Comparison of ENCODE assay signal across 10 cellular contexts in genomic region chr21:44304846-44305245, GRCh38. TPM values are rescaled to one million over a fixed set of nuclear protein-coding genes. Genes with fewer than 3 reads are reported as not detected.
DNase-seq lines count a peak whose midpoint lies in the region; ATAC-seq and TF ChIP-seq lines count a peak whose summit lies in the region.
"Had no signal": no experiment of that assay in that cellular context is flagged by ENCODE, and none has a peak within 500 bp of the region (broad histone marks: within the 10 kb centered on the region; RNA-seq: fewer than 3 reads in every experiment).

No MANE protein-coding gene starts in this region.

- H2AFZ ChIP-seq in smooth muscle cell (ENCODE audit: low read depth) = no peak overlapping the region

- H3K27ac ChIP-seq in Peyer's patch = peak overlapping the region in 3 of 4 donors; percentile 91 to 100 (median 99)
- H3K27ac ChIP-seq in smooth muscle cell (ENCODE audit: low read depth) = no peak overlapping the region

- WGBS in smooth muscle cell (ENCODE audit: low lambda C conversion rate) = 72% methylated on average over 6 of the region's 8 CpGs

- H4K20me1 ChIP-seq in smooth muscle cell (ENCODE audit: low read depth) = peaks cover 92% of the 10 kb centered on the region

- no peak overlapping the region for H3K4me2 ChIP-seq in smooth muscle cell

- no peak overlapping the region for H3K9ac ChIP-seq in smooth muscle cell (ENCODE audit: low read depth)

- peak; percentile 37 for TF ChIP-seq CTCF in GM13976 (IDR thresholded peaks at IDR 0.05; ENCODE audit: borderline replicate concordance, control extremely low read depth, extremely low read depth, insufficient read depth, missing control alignments)
- TF ChIP-seq CTCF in Peyer's patch (IDR thresholded peaks at IDR 0.05) = peak in 5 of 6 experiments; percentile 20 to 69 (median 60)
- peak; percentile 54 for TF ChIP-seq CTCF in smooth muscle cell (IDR thresholded peaks at IDR 0.05; ENCODE audit: borderline replicate concordance, insufficient read depth, poor library complexity, severe bottlenecking)

- H3K36me3 ChIP-seq in Peyer's patch (peaks cover 0 to 37% (median 0%) of the 10 kb centered on the region in 3 donors), smooth muscle cell (ENCODE audit: low read depth) (no peaks in the 10 kb centered on the region)

- H3K4me1 ChIP-seq in Peyer's patch = peaks cover 13 to 56% (median 17%) of the 10 kb centered on the region in 4 donors
- H3K4me1 ChIP-seq in smooth muscle cell (ENCODE audit: low read depth) = peaks cover 9% of the 10 kb centered on the region

- H3K9me3 ChIP-seq in Peyer's patch (no peaks in the 10 kb centered on the region), smooth muscle cell (replicated peaks; ENCODE audit: low read depth) (no peaks in the 10 kb centered on the region)

- ATAC-seq in left ventricle myocardium superior (peak; percentile 34), HG03342 (IDR thresholded peaks at IDR 0.05; ENCODE audit: unreplicated experiment) (no peak), GM19035 (IDR thresholded peaks at IDR 0.05; ENCODE audit: unreplicated experiment) (no peak)

- intact Hi-C loops in left ventricle myocardium superior (cut with micrococcal nuclease) = no loop called here

- TF ChIP-seq POLR2A in Peyer's patch (IDR thresholded peaks at IDR 0.05) = no peak

- DNase-seq in Ammon's horn (ENCODE audit: low spot score) = peak; percentile 81
- DNase-seq in GM13976 (ENCODE audit: low spot score) = peak; percentile 70
- DNase-seq in Peyer's patch = peak in 2 of 3 donors; percentile 72 to 74
- DNase-seq in amniotic epithelial cell (ENCODE audit: low read depth) = peak; percentile 32
- DNase-seq in left ventricle myocardium superior = no peak
- no peak for DNase-seq in smooth muscle cell (lab: John Stamatoyannopoulos, UW; ENCODE audit: unreplicated experiment)

- H3F3A ChIP-seq in smooth muscle cell (ENCODE audit: low read depth) = no peaks in the 10 kb centered on the region

- H3K4me3 ChIP-seq in Peyer's patch = no peak overlapping the region
- H3K4me3 ChIP-seq in smooth muscle cell = no peak overlapping the region

- in situ Hi-C loops in GM13976 (cut with MboI; ENCODE audit: low sequenced_read_pairs, unreplicated experiment) = no loop called here

- peaks cover 58% of the 10 kb centered on the region for H3K79me2 ChIP-seq in smooth muscle cell (ENCODE audit: low read depth)

- H3K27me3 ChIP-seq in Peyer's patch (no peaks in the 10 kb centered on the region), smooth muscle cell (ENCODE audit: low read depth) (no peaks in the 10 kb centered on the region)

RNA-seq across cellular contexts. Expression of gene PFKL, which starts 5.0 kb away (rescaled TPM):
- total RNA-seq in Peyer's patch (100 to 1,000 TPM; 192 to 404 (median 274) TPM), left ventricle myocardium superior (46.1 TPM), smooth muscle cell (51.4 and 52.1 TPM in 2 replicates)
- 162 and 178 TPM in 2 replicates for polyA plus RNA-seq in smooth muscle cell

RNA-seq across cellular contexts. Expression of gene AIRE, which starts 19.2 kb away (rescaled TPM):
- total RNA-seq in Peyer's patch = 1 to 10 TPM in 1 of 4 donors, not detected in 3; 1.7 TPM
- not detected for total RNA-seq in left ventricle myocardium superior
- 0.27 and 0.76 TPM in 2 replicates for total RNA-seq in smooth muscle cell
- 1.1 TPM in 1 of 2 replicates, not detected in the other for polyA plus RNA-seq in smooth muscle cell
- total RNA-seq: LHCN-M2, skeletal muscle tissue had no signal

RNA-seq across cellular contexts. Expression of gene CFAP410, which starts 34.3 kb away (rescaled TPM):
- total RNA-seq in Peyer's patch (10 to 100 TPM; 20.5 to 50.6 (median 39.9) TPM), left ventricle myocardium superior (14.9 TPM), smooth muscle cell (6.5 and 12.4 TPM in 2 replicates)
- polyA plus RNA-seq in smooth muscle cell = 21.7 and 28.3 TPM in 2 replicates

RNA-seq across cellular contexts. Expression of gene DNMT3L, which starts 43.1 kb away (rescaled TPM):
- total RNA-seq in Peyer's patch = not detected
- not detected for total RNA-seq in left ventricle myocardium superior
- total RNA-seq in smooth muscle cell = not detected in 2 replicates
- not detected in 2 replicates for polyA plus RNA-seq in smooth muscle cell
- total RNA-seq: LHCN-M2, skeletal muscle tissue had no signal

RNA-seq across cellular contexts. Expression of gene TRPM2, which starts 48.6 kb away (rescaled TPM):
- total RNA-seq in Peyer's patch (10 to 100 TPM in 1 of 4 donors, 1 to 10 TPM in 3; 1.1 to 27.2 (median 3.3) TPM), left ventricle myocardium superior (1.5 TPM), smooth muscle cell (0.31 TPM in 1 of 2 replicates, not detected in the other)
- polyA plus RNA-seq in smooth muscle cell = not detected in 2 replicates
- total RNA-seq: LHCN-M2 had no signal

Comparison
In these comparisons a context has a peak if more than half of its experiments do, and no peak if none do; other contexts are left out.
1. DNase-seq: peak in Ammon's horn (single experiment), GM13976 (single experiment), Peyer's patch (2 of 3) and amniotic epithelial cell (single experiment); none in left ventricle myocardium superior (single experiment) and smooth muscle cell (single experiment).
2. Peak in every context shown above with its lines, with median percentiles within 50 percentile points of each other: CTCF ChIP-seq.